In the genomic region with DNA sequence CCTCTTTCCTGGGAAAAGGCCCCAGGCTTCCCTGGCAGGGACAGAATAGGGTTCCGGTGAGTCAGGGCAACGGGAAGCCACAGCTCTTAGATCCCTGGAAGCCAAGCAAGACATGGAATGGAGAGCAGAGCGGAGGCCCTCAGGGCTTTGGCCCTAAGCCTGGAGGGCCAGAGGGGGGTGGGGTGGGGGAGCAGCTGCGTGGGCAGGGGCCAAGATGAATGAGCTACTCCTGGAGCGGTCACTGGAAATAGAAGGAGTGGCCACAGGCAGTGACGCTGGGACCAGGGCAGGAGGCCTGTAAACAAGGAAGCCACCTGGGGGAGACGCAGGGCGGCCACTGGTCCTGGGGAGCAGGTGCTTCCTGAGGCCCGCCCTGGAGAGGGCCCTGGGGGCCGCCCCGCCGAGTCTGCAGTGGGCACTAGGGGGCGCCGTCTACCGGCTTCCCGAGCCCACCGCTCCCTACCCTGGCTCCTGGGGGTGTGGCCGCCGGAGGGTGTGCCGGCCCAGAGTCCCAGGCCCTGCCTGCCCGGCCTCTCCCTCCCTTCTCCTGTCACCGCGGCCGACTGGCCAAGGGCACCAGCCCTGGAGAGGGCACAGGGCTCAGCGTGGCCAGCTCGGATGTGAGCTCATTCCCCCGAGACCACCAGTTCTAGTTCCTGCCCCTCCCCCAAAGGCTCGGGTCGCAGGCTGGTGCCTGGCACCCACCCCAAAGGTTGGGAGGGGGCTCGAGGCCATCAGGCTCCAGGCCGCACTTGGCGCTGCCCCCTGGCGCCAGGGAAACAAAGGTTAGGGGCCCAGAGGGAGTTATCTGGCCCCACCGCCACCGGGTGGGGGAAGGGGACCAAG, we compare ENCODE assay signal across 8 cellular contexts. TPM values are rescaled to one million over a fixed set of nuclear protein-coding genes. Genes with fewer than 3 reads are reported as not detected.
DNase-seq lines count a peak whose midpoint lies in the region; ATAC-seq and TF ChIP-seq lines count a peak whose summit lies in the region.

No MANE protein-coding gene starts in this region.

- H3K9me3 ChIP-seq in Karpas-422 (ENCODE audit: low read length) (no peaks in the 10 kb centered on the region), neural progenitor cell (ENCODE audit: low read depth) (no peaks in the 10 kb centered on the region), stomach smooth muscle (ENCODE audit: control insufficient read depth in 2 of 2, low read length in 2 of 2) (no peaks in the 10 kb centered on the region)

- peaks cover 7% of the 10 kb centered on the region for H3K36me3 Mint-ChIP-seq in neural progenitor cell

- H4K20me1 ChIP-seq in Karpas-422 (ENCODE audit: insufficient read depth, low read depth, low read length), result 0 out of 2 replicates have a peak, but pooled peaks cover 3% of the 10 kb centered on the region
- peaks cover 48% of the 10 kb centered on the region for H4K20me1 ChIP-seq in neural progenitor cell (ENCODE audit: low read depth)

- H3K4me1 Mint-ChIP-seq in neural progenitor cell, result peaks cover 17% of the 10 kb centered on the region

- peaks cover 8% of the 10 kb centered on the region for H3K27me3 Mint-ChIP-seq in neural progenitor cell (ENCODE audit: insufficient read depth, low read depth)

- TF ChIP-seq CTCF in fibroblast of villous mesenchyme (IDR thresholded peaks at IDR 0.05; ENCODE audit: insufficient read depth, low read depth, low read length) (peak; percentile 72), neural progenitor cell (IDR thresholded peaks at IDR 0.05) (peak; percentile 71)

- H3K27me3 ChIP-seq in Karpas-422 (ENCODE audit: low read length), result no peaks in the 10 kb centered on the region
- no peaks in the 10 kb centered on the region for H3K27me3 ChIP-seq in neural progenitor cell
- no peaks in the 10 kb centered on the region for H3K27me3 ChIP-seq in stomach smooth muscle (ENCODE audit: control insufficient read depth in 1 of 2, insufficient read depth in 2 of 2, low read length in 2 of 2)

- H3K4me3 ChIP-seq in Karpas-422 (ENCODE audit: low read length) (peak overlapping the region; percentile 92), fibroblast of villous mesenchyme (ENCODE audit: low read depth, low read length) (peak overlapping the region; percentile 51), neural progenitor cell (peak overlapping the region; percentile 49), stomach smooth muscle (ENCODE audit: low read length in 2 of 2) (peak overlapping the region; percentile 56 to 72)

- H3K27ac ChIP-seq in Karpas-422 (ENCODE audit: low read length), result peak overlapping the region; percentile 57
- no peak overlapping the region for H3K27ac ChIP-seq in neural progenitor cell
- peak overlapping the region; percentile 85 for H3K27ac ChIP-seq in stomach smooth muscle (ENCODE audit: low read length)

- H3K9ac ChIP-seq in Karpas-422 (ENCODE audit: low read length) (peak overlapping the region; percentile 92), neural progenitor cell (no peak overlapping the region), stomach smooth muscle (ENCODE audit: low read length in 2 of 2) (peak overlapping the region; percentile 70 to 72)

- DNase-seq in D341Med (ENCODE audit: low spot score), result peak; percentile 94
- DNase-seq in Karpas-422, result peak; percentile 92
- peak; percentile 90 for DNase-seq in RPMI8226
- DNase-seq in activated gamma-delta T cell (lab: John Stamatoyannopoulos, UW), result peak; percentile 49
- DNase-seq in fibroblast of villous mesenchyme (ENCODE audit: low read depth), result peak; percentile 84
- DNase-seq in neural progenitor cell (ENCODE audit: low spot score), result peak; percentile 92

- H3F3A ChIP-seq in neural progenitor cell (ENCODE audit: low read depth), result peaks cover 15% of the 10 kb centered on the region

- H3K4me1 ChIP-seq in Karpas-422 (ENCODE audit: low read length) (peaks cover 24% of the 10 kb centered on the region), neural progenitor cell (peaks cover 20% of the 10 kb centered on the region), stomach smooth muscle (ENCODE audit: control insufficient read depth, insufficient read depth, low read length) (peaks cover 23% of the 10 kb centered on the region)

- H3K4me2 ChIP-seq in Karpas-422 (ENCODE audit: low read depth, low read length, poor library complexity, severe bottlenecking), result peak overlapping the region; percentile 100
- H3K4me2 ChIP-seq in neural progenitor cell, result peak overlapping the region; percentile 81

- H3K36me3 ChIP-seq in Karpas-422 (ENCODE audit: insufficient read depth, low read length), result no peaks in the 10 kb centered on the region
- H3K36me3 ChIP-seq in neural progenitor cell, result no peaks in the 10 kb centered on the region
- peaks cover 6 to 19% of the 10 kb centered on the region in 2 donors for H3K36me3 ChIP-seq in stomach smooth muscle (ENCODE audit: control insufficient read depth in 2 of 2, insufficient read depth in 2 of 2, low read length in 2 of 2)

- no peak overlapping the region for H3K4me3 Mint-ChIP-seq in neural progenitor cell

- no peak overlapping the region for H3K27ac Mint-ChIP-seq in neural progenitor cell

- H3K9me3 Mint-ChIP-seq in neural progenitor cell, result no peaks in the 10 kb centered on the region

- H3K79me2 ChIP-seq in Karpas-422 (ENCODE audit: low read length), result no peaks in the 10 kb centered on the region
- peaks cover 2% of the 10 kb centered on the region for H3K79me2 ChIP-seq in neural progenitor cell (ENCODE audit: low read depth)

- no peaks in the 10 kb centered on the region for H3K9me2 ChIP-seq in Karpas-422 (replicated peaks; ENCODE audit: insufficient read depth, low read length)

- H2AFZ ChIP-seq in Karpas-422 (ENCODE audit: low read length), result peak overlapping the region; percentile 65; the same call in 1 of the 2 replicates
- peak overlapping the region; percentile 45 for H2AFZ ChIP-seq in neural progenitor cell (replicated peaks)

- ATAC-seq in GM21717 (IDR thresholded peaks at IDR 0.05; ENCODE audit: unreplicated experiment), result peak; percentile 47

RNA-seq across cellular contexts. Expression of a gene that starts 12.1 kb away (rescaled TPM):
- total RNA-seq in Karpas-422 (2014; rRNA removed; shearing (Covaris generic); ENCODE audit: low replicate concordance), result 12.6 and 18.1 TPM in 2 replicates
- total RNA-seq in fibroblast of villous mesenchyme, result 48.8 and 62.2 TPM in 2 replicates
- 8.0 and 22.2 TPM in 2 replicates for total RNA-seq in neural progenitor cell (ENCODE audit: low replicate concordance)

RNA-seq across cellular contexts. Expression of a gene that starts 22.8 kb away (rescaled TPM):
- 0.36 TPM in 1 of 2 replicates, not detected in the other for total RNA-seq in Karpas-422 (2014; rRNA removed; shearing (Covaris generic); ENCODE audit: low replicate concordance)
- total RNA-seq in fibroblast of villous mesenchyme (5.5 and 6.0 TPM in 2 replicates), neural progenitor cell (ENCODE audit: low replicate concordance) (0.12 TPM in 1 of 2 replicates, not detected in the other)

RNA-seq across cellular contexts. Expression of a gene that starts 32.3 kb away (rescaled TPM):
- 0.69 TPM in 1 of 2 replicates, not detected in the other for total RNA-seq in Karpas-422 (2014; rRNA removed; shearing (Covaris generic); ENCODE audit: low replicate concordance)
- total RNA-seq in fibroblast of villous mesenchyme (under 0.01 TPM in 1 of 2 replicates, not detected in the other), neural progenitor cell (ENCODE audit: low replicate concordance) (1.2 TPM in 1 of 2 replicates, not detected in the other)

RNA-seq across cellular contexts. Expression of a gene that starts 46.9 kb away (rescaled TPM):
- total RNA-seq in Karpas-422 (2014; rRNA removed; shearing (Covaris generic); ENCODE audit: low replicate concordance), result 41.6 and 45.5 TPM in 2 replicates
- 13.4 and 62.2 TPM in 2 replicates for total RNA-seq in fibroblast of villous mesenchyme
- total RNA-seq in neural progenitor cell (ENCODE audit: low replicate concordance), result 2.4 and 4.8 TPM in 2 replicates
